In the genomic region with DNA sequence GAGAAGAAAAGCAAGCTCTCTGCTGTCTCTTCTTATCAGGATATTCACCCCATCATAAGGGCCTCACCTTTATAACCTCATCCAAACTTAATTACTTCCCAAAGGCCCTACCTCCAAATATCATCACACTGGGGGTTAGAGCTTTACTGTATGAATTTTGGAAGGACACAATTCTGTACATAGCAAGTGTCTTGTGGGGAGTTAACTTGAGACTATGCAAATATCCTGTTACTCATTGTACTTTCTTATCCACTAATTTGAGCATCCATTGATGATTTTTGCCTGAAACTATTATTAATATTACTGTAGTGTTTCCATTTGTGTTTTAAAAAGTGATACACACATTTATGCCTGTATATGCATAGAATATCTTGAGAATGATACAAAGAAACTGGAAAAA, we compare ENCODE assay signal across 6 cellular contexts.
"Had no signal": no experiment of that assay in that cellular context is flagged by ENCODE, and none has a peak within 500 bp of the region (broad histone marks: within the 10 kb centered on the region; RNA-seq: fewer than 3 reads in every experiment).

No MANE protein-coding gene starts in this region.

- DNase-seq: H9, HCEC 1CT had no signal

- H3K27ac Mint-ChIP-seq: GM23338, H9 had no signal

- H3K4me3 Mint-ChIP-seq: GM23338, H9, IgD-negative memory B cell had no signal

- H3K4me3 ChIP-seq: GM23338 had no signal

- H3K4me2 ChIP-seq: GM23338 had no signal

- H3K27me3 Mint-ChIP-seq: IgD-negative memory B cell had no signal

- H2AFZ ChIP-seq: GM23338 had no signal

- H3K27ac ChIP-seq: HL-60 had no signal

- H3K9me3 Mint-ChIP-seq: GM23338, H9, IgD-negative memory B cell had no signal

- H3K4me1 Mint-ChIP-seq: GM23338, H9 had no signal

- ATAC-seq: GM23338, HepG2 had no signal
